ENCODE assay signal across 8 cellular contexts in genomic region chr17:50151937-50152547, GRCh38. TPM values are rescaled to one million over a fixed set of nuclear protein-coding genes. Genes with fewer than 3 reads are reported as not detected.
DNase-seq lines count a peak whose midpoint lies in the region; ATAC-seq and TF ChIP-seq lines count a peak whose summit lies in the region.

No MANE protein-coding gene starts in this region.

- no peaks in the 10 kb centered on the region for H3K9me3 Mint-ChIP-seq in activated T-cell treated with anti-CD3 and anti-CD28 coated beads, Interleukin-2, amount 50 U/mL, for 24 hours

- H3K9me3 ChIP-seq in esophagus squamous epithelium (no peaks in the 10 kb centered on the region), mucosa of rectum (ENCODE audit: control insufficient read depth in 2 of 2, low read length in 2 of 2) (no peaks in the 10 kb centered on the region), testis (no peaks in the 10 kb centered on the region)

- H3K36me3 ChIP-seq in esophagus squamous epithelium, result no peaks in the 10 kb centered on the region
- H3K36me3 ChIP-seq in mucosa of rectum (ENCODE audit: control insufficient read depth in 2 of 2, insufficient read depth in 2 of 2, low read length in 2 of 2), result no peaks in the 10 kb centered on the region
- H3K36me3 ChIP-seq in testis (ENCODE audit: low read depth, missing control alignments), result no peaks in the 10 kb centered on the region

- no peaks in the 10 kb centered on the region for H3K27me3 Mint-ChIP-seq in activated T-cell treated with anti-CD3 and anti-CD28 coated beads, Interleukin-2, amount 50 U/mL, for 24 hours

- ATAC-seq in HG02970 (IDR thresholded peaks at IDR 0.05; ENCODE audit: low FRiP score, unreplicated experiment), result no peak

- H3K4me1 ChIP-seq in esophagus squamous epithelium (peaks cover 37 to 86% (median 46%) of the 10 kb centered on the region in 3 donors), mucosa of rectum (ENCODE audit: control insufficient read depth in 2 of 2, insufficient read depth in 2 of 2, low read length in 2 of 2) (peaks cover 38 to 41% of the 10 kb centered on the region in 2 donors), testis (peaks cover 60% of the 10 kb centered on the region)

- peak overlapping the region; percentile 94 for H3K27ac Mint-ChIP-seq in activated T-cell treated with anti-CD3 and anti-CD28 coated beads, Interleukin-2, amount 50 U/mL, for 24 hours

- intact Hi-C loops in esophagus squamous epithelium (cut with DNase I) (no loop called here), testis (cut with DNase I; ENCODE audit: low total_unique reads) (no loop called here)

- H3K27me3 ChIP-seq in HL-60 (ENCODE audit: insufficient read depth, poor library complexity, severe bottlenecking) (no peaks in the 10 kb centered on the region), esophagus squamous epithelium (no peaks in the 10 kb centered on the region), mucosa of rectum (ENCODE audit: control insufficient read depth in 2 of 2, insufficient read depth in 2 of 2, low read length in 2 of 2) (no peaks in the 10 kb centered on the region), testis (no peaks in the 10 kb centered on the region)

- peaks cover 20% of the 10 kb centered on the region for H3K36me3 Mint-ChIP-seq in activated T-cell treated with anti-CD3 and anti-CD28 coated beads, Interleukin-2, amount 50 U/mL, for 24 hours (ENCODE audit: low read depth)

- DNase-seq in ELR (ENCODE audit: low read depth) (peak; percentile 93), HL-60 (ENCODE audit: low read depth in 1 of 2, low spot score in 1 of 2) (peak; percentile 77 to 91), NCI-H748 (lab: John Stamatoyannopoulos, UW; ENCODE audit: unreplicated experiment) (peak; percentile 88), esophagus squamous epithelium (lab: John Stamatoyannopoulos, UW) (peak; percentile 46), testis (peak; percentile 97)
- DNase-seq in activated T-cell treated with anti-CD3 and anti-CD28 coated beads, Interleukin-2, amount 50 U/mL, for 24 hours, result peak; percentile 77

- peak overlapping the region; percentile 85 for H3K4me3 Mint-ChIP-seq in activated T-cell treated with anti-CD3 and anti-CD28 coated beads, Interleukin-2, amount 50 U/mL, for 24 hours

- peak overlapping the region; percentile 79 for H3K4me3 ChIP-seq in HL-60 (replicated peaks; ENCODE audit: insufficient read depth, low read length)
- H3K4me3 ChIP-seq in esophagus squamous epithelium, result peak overlapping the region; percentile 71 to 85 (median 82)
- H3K4me3 ChIP-seq in mucosa of rectum (ENCODE audit: low read length in 2 of 2), result peak overlapping the region; percentile 81 to 86
- H3K4me3 ChIP-seq in testis, result peak overlapping the region; percentile 69 to 91

- TF ChIP-seq POLR2A in esophagus squamous epithelium (IDR thresholded peaks at IDR 0.05), result peak in 1 of 4 donors; percentile 15
- no peak for TF ChIP-seq POLR2A in testis (IDR thresholded peaks at IDR 0.05)

- H3K27ac ChIP-seq in HL-60 (replicated peaks), result peak overlapping the region; percentile 81
- H3K27ac ChIP-seq in esophagus squamous epithelium, result peak overlapping the region; percentile 93 to 95 (median 94)
- H3K27ac ChIP-seq in mucosa of rectum (ENCODE audit: low read depth in 2 of 2, low read length in 2 of 2), result peak overlapping the region; percentile 79 to 92
- peak overlapping the region; percentile 81 to 84 for H3K27ac ChIP-seq in testis

- TF ChIP-seq CTCF in HL-60 (IDR thresholded peaks at IDR 0.05; ENCODE audit: insufficient read depth, low read length) (no peak), esophagus squamous epithelium (IDR thresholded peaks at IDR 0.05) (peak in 2 of 6 experiments; percentile 12 to 13), testis (IDR thresholded peaks at IDR 0.05) (peak in 1 of 3 experiments; percentile 12)

- H3K9ac ChIP-seq in mucosa of rectum (ENCODE audit: low read depth in 1 of 2, low read length in 2 of 2), result peak overlapping the region; percentile 58 to 63

- peaks cover 39% of the 10 kb centered on the region for H3K4me1 Mint-ChIP-seq in activated T-cell treated with anti-CD3 and anti-CD28 coated beads, Interleukin-2, amount 50 U/mL, for 24 hours (ENCODE audit: low read depth)

- 0% methylated on average over 9 of the region's 12 CpGs for WGBS in esophagus squamous epithelium, 2 donors
- WGBS in testis, 2 donors, result 0 to 1% methylated on average over 9 to 12 of the region's 12 CpGs

RNA-seq across cellular contexts. Expression of gene PPP1R9B, which starts 1.6 kb away (rescaled TPM):
- total RNA-seq in esophagus squamous epithelium (10 to 100 TPM; 24.9 to 35.9 (median 28.2) TPM), testis (10 to 100 TPM; 81.1 to 82.4 TPM)
- polyA plus RNA-seq in testis (ENCODE audit: insufficient read depth, low read depth, low replicate concordance), result 49.1 TPM

RNA-seq across cellular contexts. Expression of gene SGCA, which starts 13.8 kb away (rescaled TPM):
- total RNA-seq in esophagus squamous epithelium, result 10 to 100 TPM in 1 of 4 donors, 1 to 10 TPM in 3; 1.9 to 15.1 (median 6.9) TPM
- total RNA-seq in testis, result 1 to 10 TPM; 2.4 to 7.6 TPM
- 33.1 TPM for polyA plus RNA-seq in testis (ENCODE audit: insufficient read depth, low read depth, low replicate concordance)

RNA-seq across cellular contexts. Expression of gene SAMD14, which starts 22.1 kb away (rescaled TPM):
- total RNA-seq in esophagus squamous epithelium (under 1 TPM in 1 of 4 donors, not detected in 3; 0.57 TPM), testis (1 to 10 TPM; 3.2 to 3.3 TPM)
- 5.2 TPM for polyA plus RNA-seq in testis (ENCODE audit: insufficient read depth, low read depth, low replicate concordance)

RNA-seq across cellular contexts. Expression of gene COL1A1, which starts 49.4 kb away (rescaled TPM):
- total RNA-seq in esophagus squamous epithelium (10 to 100 TPM; 12.4 to 20.8 (median 19.7) TPM), testis (10 to 100 TPM; 32.5 to 35.1 TPM)
- polyA plus RNA-seq in testis (ENCODE audit: insufficient read depth, low read depth, low replicate concordance), result 557 TPM

RNA-seq across cellular contexts. Expression of gene PDK2, which starts 56.9 kb away (rescaled TPM):
- total RNA-seq in esophagus squamous epithelium, result 10 to 100 TPM in 3 of 4 donors, 1 to 10 TPM in 1; 5.2 to 20.2 (median 12.8) TPM
- 10 to 100 TPM; 50.6 to 62.1 TPM for total RNA-seq in testis
- 56.4 TPM for polyA plus RNA-seq in testis (ENCODE audit: insufficient read depth, low read depth, low replicate concordance)

Comparison
In these comparisons a context has a peak if more than half of its experiments do, and no peak if none do; other contexts are left out.
1. DNase-seq: peak in every context shown above with its lines; median percentile 97 in testis; 93 in ELR; 88 in NCI-H748; 84 in HL-60; 77 in activated T-cell treated with anti-CD3 and anti-CD28 coated beads, Interleukin-2, amount 50 U/mL, for 24 hours; 46 in esophagus squamous epithelium.